ENCODE assay signal across 16 cellular contexts in the genomic region with DNA sequence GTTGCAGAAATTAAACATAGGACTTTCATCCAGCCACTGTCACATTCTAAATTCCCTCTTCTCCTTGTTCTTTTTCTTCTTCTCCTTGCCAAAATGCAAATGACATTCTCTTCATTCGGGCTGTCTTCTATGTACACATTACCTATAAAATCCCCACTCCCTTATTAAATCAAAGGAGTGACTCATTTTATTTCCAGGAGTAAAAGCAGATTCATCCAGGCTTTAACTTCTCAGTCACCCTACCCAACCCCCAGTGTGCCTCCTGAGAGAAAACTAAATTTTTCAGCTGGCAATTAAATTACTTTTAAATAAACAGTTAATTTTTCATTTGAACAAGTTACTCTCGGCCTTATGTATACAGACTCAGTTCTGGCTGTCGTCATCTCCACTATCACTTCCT.
DNase-seq lines count a peak whose midpoint lies in the region; ATAC-seq and TF ChIP-seq lines count a peak whose summit lies in the region.
"Had no signal": no experiment of that assay in that cellular context is flagged by ENCODE, and none has a peak within 500 bp of the region (broad histone marks: within the 10 kb centered on the region; RNA-seq: fewer than 3 reads in every experiment).

No MANE protein-coding gene starts in this region.

- CTCF ChIA-PET in PC-3 (lab: Charles Lee), result no interaction called here
- CTCF ChIA-PET in RWPE1 (lab: Yijun Ruan, JAX), result no interaction called here

- H3K79me2 ChIP-seq in PC-3 (ENCODE audit: low read length), result no peaks in the 10 kb centered on the region

- 81 to 92% methylated on average over 3 of the region's 3 CpGs for WGBS in endodermal cell (ENCODE audit: insufficient coverage in 1 of 2, insufficient read length in 1 of 2), 2 experiments

- no peak overlapping the region for H3K9ac ChIP-seq in BLaER1 treated with 17β-estradiol and CSF1 and Interleukin-3, amounts not matched to agents 10 nM and 100 nM
- H3K9ac ChIP-seq in PC-3 (ENCODE audit: low read length) (no peak overlapping the region), endodermal cell (ENCODE audit: extremely low read depth, low read length, poor library complexity, severe bottlenecking) (no peak overlapping the region)
- H3K9ac ChIP-seq: GM23248 had no signal

- H3K4me3 Mint-ChIP-seq in endodermal cell, result no peak overlapping the region
- H3K4me3 Mint-ChIP-seq: B cell; CD4-positive, alpha-beta memory T cell had no signal

- no peak overlapping the region for H3K27ac ChIP-seq in BLaER1 treated with 17β-estradiol and CSF1 and Interleukin-3, amounts not matched to agents 10 nM and 100 nM
- H3K27ac ChIP-seq in PC-3 (ENCODE audit: low read length) (0 out of 2 replicates have a peak overlapping the region, but pooled peaks have one; percentile 2), endodermal cell (ENCODE audit: low read depth, low read length) (no peak overlapping the region), RWPE1 (no peak overlapping the region)
- H3K27ac ChIP-seq: GM23248 had no signal

- H3K27ac Mint-ChIP-seq in endodermal cell, result no peak overlapping the region
- H3K27ac Mint-ChIP-seq: B cell; CD4-positive, alpha-beta memory T cell had no signal

- no peaks in the 10 kb centered on the region for H3K9me2 ChIP-seq in PC-3 (replicated peaks; ENCODE audit: low read length)

- H3K27me3 ChIP-seq in BLaER1 treated with 17β-estradiol and CSF1 and Interleukin-3, amounts not matched to agents 10 nM and 100 nM, result no peaks in the 10 kb centered on the region
- H3K27me3 ChIP-seq in PC-3 (ENCODE audit: low read length), result no peaks in the 10 kb centered on the region
- H3K27me3 ChIP-seq in endodermal cell (ENCODE audit: control insufficient read depth, insufficient read depth, low read length, poor library complexity, severe bottlenecking), result no peaks in the 10 kb centered on the region

- no peak overlapping the region for H2AFZ ChIP-seq in PC-3 (ENCODE audit: low read length)
- H2AFZ ChIP-seq: GM23248 had no signal

- H3K4me3 ChIP-seq in BLaER1 treated with 17β-estradiol and CSF1 and Interleukin-3, amounts not matched to agents 10 nM and 100 nM, result no peak overlapping the region
- H3K4me3 ChIP-seq in PC-3 (ENCODE audit: low read length) (no peak overlapping the region), endodermal cell (ENCODE audit: low read length) (no peak overlapping the region)
- H3K4me3 ChIP-seq: GM23248 had no signal

- BruUV-seq in PC-3 (replicated peaks; lab: Mats Ljungman, UMichigan), result no TSS peak

- TF ChIP-seq CTCF in PC-3 (conservative IDR thresholded peaks at IDR 0.05; ENCODE audit: low read depth, low read length) (no peak), endodermal cell (conservative IDR thresholded peaks at IDR 0.05) (no peak), RWPE1 (conservative IDR thresholded peaks at IDR 0.05; ENCODE audit: low read depth) (no peak)

- no peaks in the 10 kb centered on the region for H3K36me3 ChIP-seq in BLaER1 treated with 17β-estradiol and CSF1 and Interleukin-3, amounts not matched to agents 10 nM and 100 nM
- H3K36me3 ChIP-seq in PC-3 (ENCODE audit: low read depth, low read length) (no peaks in the 10 kb centered on the region), endodermal cell (ENCODE audit: control insufficient read depth, insufficient read depth, low read length) (no peaks in the 10 kb centered on the region)

- H3K9me3 ChIP-seq in BLaER1 treated with 17β-estradiol and CSF1 and Interleukin-3, amounts not matched to agents 10 nM and 100 nM (replicated peaks in 1 of 11), result peaks cover 14 to 26% (median 17%) of the 10 kb centered on the region in 11 experiments; a peak in 20 of 22 replicates
- no peaks in the 10 kb centered on the region for H3K9me3 ChIP-seq in PC-3 (ENCODE audit: low read length)
- peaks cover 6% of the 10 kb centered on the region for H3K9me3 ChIP-seq in endodermal cell (ENCODE audit: control insufficient read depth, low read length)

- H3K4me2 ChIP-seq in BLaER1 treated with 17β-estradiol and CSF1 and Interleukin-3, amounts not matched to agents 10 nM and 100 nM, result peak overlapping the region; percentile 42 to 91 (median 68); a peak in 21 of 22 replicates
- H3K4me2 ChIP-seq in PC-3 (ENCODE audit: low read length), result peak overlapping the region; percentile 63

- ATAC-seq in PC-3, result peak; percentile 80

- H3K9me3 Mint-ChIP-seq in endodermal cell, result peaks cover 3% of the 10 kb centered on the region

- H4K20me1 ChIP-seq in BLaER1 treated with 17β-estradiol and CSF1 and Interleukin-3, amounts not matched to agents 10 nM and 100 nM, result no peaks in the 10 kb centered on the region; a peak in 1 of 22 replicates
- H4K20me1 ChIP-seq in PC-3 (ENCODE audit: low read length), result no peaks in the 10 kb centered on the region

- no peaks in the 10 kb centered on the region for H3K36me3 Mint-ChIP-seq in endodermal cell (ENCODE audit: low read depth)
- H3K36me3 Mint-ChIP-seq: CD4-positive, alpha-beta memory T cell had no signal

- POLR2A ChIA-PET in PC-3 (lab: Charles Lee; ENCODE audit: unreplicated experiment), result no interaction called here
- POLR2A ChIA-PET in RWPE1 (lab: Yijun Ruan, JAX; ENCODE audit: low non-redundant PET), result no interaction called here

- intact Hi-C loops in PC-3 (cut with micrococcal nuclease), result loop anchor here (1.0 to 5.0 kb wide), 3 partner anchors 29 to 159 kb away; no protein-coding TSS in a partner anchor

- no peaks in the 10 kb centered on the region for H3F3A ChIP-seq in PC-3 (ENCODE audit: low read length, unreplicated experiment)

- peaks cover 1% of the 10 kb centered on the region for H3K27me3 Mint-ChIP-seq in endodermal cell (ENCODE audit: insufficient read depth)
- H3K27me3 Mint-ChIP-seq: B cell had no signal

- DNase-seq in PC-3 (peak; percentile 73), endodermal cell (peak; percentile 2), DMS153 (lab: John Stamatoyannopoulos, UW) (no peak), NCI-H2227 treated with DMSO at 0.1 percent for 48 hours (lab: John Stamatoyannopoulos, UW) (no peak), RWPE1 (ENCODE audit: low spot score) (no peak)
- no peak for DNase-seq in activated CD4-positive, alpha-beta T cell treated with anti-CD3 and anti-CD28 coated beads for 1 hour
- DNase-seq: C1 segment of cervical spinal cord; Calu3; CD4-positive, alpha-beta memory T cell; COR-L47; DND-41; GM23248; H7; HCEC 1CT had no signal

- no peaks in the 10 kb centered on the region for H3K4me1 Mint-ChIP-seq in endodermal cell

- H3K4me1 ChIP-seq in BLaER1 treated with 17β-estradiol and CSF1 and Interleukin-3, amounts not matched to agents 10 nM and 100 nM, result peaks cover 51 to 60% (median 57%) of the 10 kb centered on the region in 10 experiments
- H3K4me1 ChIP-seq in PC-3 (ENCODE audit: insufficient read depth, low read length) (peaks cover 30% of the 10 kb centered on the region), endodermal cell (ENCODE audit: control insufficient read depth, insufficient read depth, low read length) (no peaks in the 10 kb centered on the region)

Comparison
In these comparisons a context has a peak if more than half of its experiments do, and no peak if none do; other contexts are left out.
1. DNase-seq: peak in PC-3 (single experiment) and endodermal cell (single experiment); none in DMS153 (single experiment), NCI-H2227 treated with DMSO at 0.1 percent for 48 hours (single experiment), RWPE1 (single experiment) and activated CD4-positive, alpha-beta T cell treated with anti-CD3 and anti-CD28 coated beads for 1 hour (single experiment).